In the genomic region with DNA sequence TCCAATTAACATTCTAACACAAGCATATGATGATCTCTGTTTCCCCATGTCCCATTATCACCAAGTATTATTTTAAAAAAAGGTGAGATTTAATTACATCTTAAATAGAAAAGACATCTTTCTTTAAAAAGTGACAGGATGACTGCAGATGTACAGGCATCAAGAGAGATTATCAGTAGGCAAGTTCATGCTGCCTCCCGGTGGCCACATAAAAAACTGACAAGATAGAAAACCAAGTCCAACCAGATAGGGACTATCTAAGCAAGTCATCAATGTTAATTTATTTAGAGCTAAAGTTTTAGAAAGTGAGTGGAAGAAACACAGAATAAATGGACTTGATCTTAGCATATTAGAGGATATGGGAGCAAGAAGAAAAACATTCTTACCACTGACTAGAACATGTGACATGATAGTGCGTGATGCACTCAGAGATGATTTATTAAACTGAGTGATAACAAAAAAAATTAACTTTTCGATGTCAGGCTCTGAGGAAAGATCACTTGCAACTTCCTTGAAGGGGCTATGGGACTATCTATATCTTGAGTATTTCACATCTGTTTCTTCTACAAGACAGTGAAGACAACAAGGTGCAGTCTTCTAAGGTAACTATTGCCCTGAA, we compare ENCODE assay signal across 9 cellular contexts. TPM values are rescaled to one million over a fixed set of nuclear protein-coding genes. Genes with fewer than 3 reads are reported as not detected.
DNase-seq lines count a peak whose midpoint lies in the region; ATAC-seq and TF ChIP-seq lines count a peak whose summit lies in the region.
"Had no signal": no experiment of that assay in that cellular context is flagged by ENCODE, and none has a peak within 500 bp of the region (broad histone marks: within the 10 kb centered on the region; RNA-seq: fewer than 3 reads in every experiment).

No MANE protein-coding gene starts in this region.

- no peaks in the 10 kb centered on the region for H3K4me1 Mint-ChIP-seq in activated CD4-positive, alpha-beta memory T cell treated with anti-CD3 and anti-CD28 coated beads for 36 hours (ENCODE audit: low read depth)
- no peaks in the 10 kb centered on the region for H3K4me1 Mint-ChIP-seq in activated CD4-positive, alpha-beta memory T cell treated with anti-CD3 and anti-CD28 coated beads, Interleukin-2, amount 10 ng/mL, durations not matched to agents 7 days and 5 days

- DNase-seq in activated CD4-positive, alpha-beta memory T cell treated with anti-CD3 and anti-CD28 coated beads for 36 hours: peak; percentile 19
- no peak for DNase-seq in activated CD4-positive, alpha-beta memory T cell treated with anti-CD3 and anti-CD28 coated beads, Interleukin-2, amount 10 ng/mL, durations not matched to agents 7 days and 5 days
- DNase-seq in Peyer's patch (peak in 2 of 3 donors; percentile 51 to 70), fibroblast of lung (ENCODE audit: low read depth in 2 of 2) (peak; percentile 0 to 32)

- H3K4me2 ChIP-seq in fibroblast of lung (ENCODE audit: extremely low read depth, insufficient read depth, low read length) (no peak overlapping the region), parathyroid adenoma (ENCODE audit: low read length) (no peak overlapping the region)

- H3K27me3 Mint-ChIP-seq in activated CD4-positive, alpha-beta memory T cell treated with anti-CD3 and anti-CD28 coated beads for 36 hours: peaks cover 6% of the 10 kb centered on the region
- H3K27me3 Mint-ChIP-seq in activated CD4-positive, alpha-beta memory T cell treated with anti-CD3 and anti-CD28 coated beads, Interleukin-2, amount 10 ng/mL, durations not matched to agents 7 days and 5 days: peaks cover 4% of the 10 kb centered on the region

- H3K9me3 Mint-ChIP-seq in activated CD4-positive, alpha-beta memory T cell treated with anti-CD3 and anti-CD28 coated beads for 36 hours: no peaks in the 10 kb centered on the region
- no peaks in the 10 kb centered on the region for H3K9me3 Mint-ChIP-seq in activated CD4-positive, alpha-beta memory T cell treated with anti-CD3 and anti-CD28 coated beads, Interleukin-2, amount 10 ng/mL, durations not matched to agents 7 days and 5 days
- H3K9me3 Mint-ChIP-seq: activated T-cell treated with anti-CD3 and anti-CD28 coated beads, Interleukin-2, amount 50 U/mL, for 72 hours had no signal

- no peaks in the 10 kb centered on the region for H4K20me1 ChIP-seq in fibroblast of lung (ENCODE audit: control insufficient read depth, extremely low read depth, insufficient read depth, low read length)

- TF ChIP-seq CTCF in Peyer's patch (IDR thresholded peaks at IDR 0.05) (peak in 4 of 6 experiments; percentile 39 to 87 (median 80)), fibroblast of lung (conservative IDR thresholded peaks at IDR 0.05 in 1 of 2, IDR thresholded peaks at IDR 0.05 in 1 of 2; ENCODE audit: low read depth in 1 of 2, low read length in 2 of 2) (peak in 1 of 2 donors; percentile 44), parathyroid adenoma (IDR thresholded peaks at IDR 0.05) (peak; percentile 43)

- no peaks in the 10 kb centered on the region for H3K79me2 ChIP-seq in fibroblast of lung (ENCODE audit: control insufficient read depth, insufficient read depth, low read length)
- H3K79me2 ChIP-seq in parathyroid adenoma: no peaks in the 10 kb centered on the region

- H2AFZ ChIP-seq in fibroblast of lung (ENCODE audit: low read length) (no peak overlapping the region), parathyroid adenoma (no peak overlapping the region)

- H3K9ac ChIP-seq in fibroblast of lung (ENCODE audit: insufficient read depth, low read length) (no peak overlapping the region), parathyroid adenoma (no peak overlapping the region)

- no peak overlapping the region for H3K4me3 ChIP-seq in Peyer's patch
- no peak overlapping the region for H3K4me3 ChIP-seq in fibroblast of lung (replicated peaks in 1 of 4; ENCODE audit: control extremely low read depth in 1 of 4, insufficient read depth in 1 of 4, low read depth in 3 of 4, low read length in 4 of 4)
- no peak overlapping the region for H3K4me3 ChIP-seq in parathyroid adenoma (ENCODE audit: low read depth, low read length)

- H3K27me3 ChIP-seq in Peyer's patch (no peaks in the 10 kb centered on the region), fibroblast of lung (ENCODE audit: control insufficient read depth, insufficient read depth, low read length) (no peaks in the 10 kb centered on the region), parathyroid adenoma (ENCODE audit: control insufficient read depth, insufficient read depth, low read length) (no peaks in the 10 kb centered on the region)

- no peak for TF ChIP-seq POLR2A in Peyer's patch (IDR thresholded peaks at IDR 0.05)

- intact Hi-C loops in activated CD4-positive, alpha-beta memory T cell treated with anti-CD3 and anti-CD28 coated beads for 36 hours (cut with micrococcal nuclease): loop anchor here (1.0 kb wide), 2 partner anchors 75 to 457 kb away; no protein-coding TSS in a partner anchor

- ATAC-seq in HG03432 (IDR thresholded peaks at IDR 0.05; ENCODE audit: unreplicated experiment): peak; percentile 63
- no peak for ATAC-seq in HG03039 (IDR thresholded peaks at IDR 0.05; ENCODE audit: unreplicated experiment)
- no peak for ATAC-seq in GM21786 (IDR thresholded peaks at IDR 0.05; ENCODE audit: unreplicated experiment)
- ATAC-seq: activated T-cell treated with anti-CD3 and anti-CD28 coated beads, Interleukin-2, amount 50 U/mL, for 72 hours had no signal

- H3K9me3 ChIP-seq in Peyer's patch (no peaks in the 10 kb centered on the region), fibroblast of lung (ENCODE audit: control insufficient read depth, insufficient read depth, low read depth, low read length) (no peaks in the 10 kb centered on the region), parathyroid adenoma (ENCODE audit: control insufficient read depth, low read length) (no peaks in the 10 kb centered on the region)

- H3K4me1 ChIP-seq in Peyer's patch (no peaks in the 10 kb centered on the region), fibroblast of lung (ENCODE audit: control insufficient read depth, extremely low read depth, insufficient read depth, low read length) (no peaks in the 10 kb centered on the region), parathyroid adenoma (no peaks in the 10 kb centered on the region)

- no peak overlapping the region for H3K27ac Mint-ChIP-seq in activated CD4-positive, alpha-beta memory T cell treated with anti-CD3 and anti-CD28 coated beads for 36 hours
- no peak overlapping the region for H3K27ac Mint-ChIP-seq in activated CD4-positive, alpha-beta memory T cell treated with anti-CD3 and anti-CD28 coated beads, Interleukin-2, amount 10 ng/mL, durations not matched to agents 7 days and 5 days
- H3K27ac Mint-ChIP-seq: activated T-cell treated with anti-CD3 and anti-CD28 coated beads, Interleukin-2, amount 50 U/mL, for 72 hours had no signal

- H3K36me3 ChIP-seq in Peyer's patch (no peaks in the 10 kb centered on the region), fibroblast of lung (ENCODE audit: control insufficient read depth, insufficient read depth, low read length) (no peaks in the 10 kb centered on the region), parathyroid adenoma (ENCODE audit: control insufficient read depth, insufficient read depth, low read length) (no peaks in the 10 kb centered on the region)

- POLR2A ChIA-PET in activated CD4-positive, alpha-beta memory T cell treated with anti-CD3 and anti-CD28 coated beads for 36 hours (lab: Charles Lee): no interaction called here
- POLR2A ChIA-PET in activated CD4-positive, alpha-beta memory T cell treated with anti-CD3 and anti-CD28 coated beads, Interleukin-2, amount 10 ng/mL, durations not matched to agents 7 days and 5 days (lab: Charles Lee): no interaction called here

- no peaks in the 10 kb centered on the region for H3K36me3 Mint-ChIP-seq in activated CD4-positive, alpha-beta memory T cell treated with anti-CD3 and anti-CD28 coated beads for 36 hours
- H3K36me3 Mint-ChIP-seq in activated CD4-positive, alpha-beta memory T cell treated with anti-CD3 and anti-CD28 coated beads, Interleukin-2, amount 10 ng/mL, durations not matched to agents 7 days and 5 days (ENCODE audit: low read depth): no peaks in the 10 kb centered on the region

- H3K4me3 Mint-ChIP-seq in activated CD4-positive, alpha-beta memory T cell treated with anti-CD3 and anti-CD28 coated beads for 36 hours: no peak overlapping the region
- H3K4me3 Mint-ChIP-seq in activated CD4-positive, alpha-beta memory T cell treated with anti-CD3 and anti-CD28 coated beads, Interleukin-2, amount 10 ng/mL, durations not matched to agents 7 days and 5 days: no peak overlapping the region
- H3K4me3 Mint-ChIP-seq: activated T-cell treated with anti-CD3 and anti-CD28 coated beads, Interleukin-2, amount 50 U/mL, for 72 hours had no signal

- CTCF ChIA-PET in activated CD4-positive, alpha-beta memory T cell treated with anti-CD3 and anti-CD28 coated beads for 36 hours (lab: Charles Lee): interaction anchor here (0.5 to 1.9 kb wide), 4 partner anchors 8 to 457 kb away, joined by 3 to 12 read pairs (median 4); a partner anchor contains a TSS
- CTCF ChIA-PET in activated CD4-positive, alpha-beta memory T cell treated with anti-CD3 and anti-CD28 coated beads, Interleukin-2, amount 10 ng/mL, durations not matched to agents 7 days and 5 days (lab: Charles Lee): interaction anchor here (1.0 to 2.4 kb wide), 4 partner anchors 18 to 75 kb away, joined by 3 to 16 read pairs (median 4); a partner anchor contains a TSS

- no peak overlapping the region for H3K27ac ChIP-seq in Peyer's patch
- no peak overlapping the region for H3K27ac ChIP-seq in fibroblast of lung (ENCODE audit: insufficient read depth, low read length)
- no peak overlapping the region for H3K27ac ChIP-seq in parathyroid adenoma

RNA-seq across cellular contexts. Expression of a gene that starts 5.4 kb away (rescaled TPM):
- under 1 TPM in 1 of 2 experiments, not detected in 1; 0.02 TPM for total RNA-seq in activated CD4-positive, alpha-beta memory T cell treated with anti-CD3 and anti-CD28 coated beads for 36 hours
- under 1 TPM in 1 of 2 experiments, not detected in 1; 0.05 TPM for total RNA-seq in activated CD4-positive, alpha-beta memory T cell treated with anti-CD3 and anti-CD28 coated beads, Interleukin-2, amount 10 ng/mL, durations not matched to agents 7 days and 5 days
- total RNA-seq in Peyer's patch (under 1 TPM in 1 of 4 donors, not detected in 3; 0.83 TPM), fibroblast of lung (not detected in 2 replicates)
- not detected in 2 replicates for polyA plus RNA-seq in fibroblast of lung
- polyA plus RNA-seq in fibroblast of lung (2012): not detected in 2 replicates
- polyA minus RNA-seq in fibroblast of lung (ENCODE audit: low replicate concordance): not detected in 2 replicates
- total RNA-seq: activated T-cell treated with anti-CD3 and anti-CD28 coated beads, Interleukin-2, amount 50 U/mL, for 72 hours had no signal
